ENCODE assay signal across 1 cellular context in genomic region chr3:53457068-53457467, GRCh38.
A peak's percentile ranks its signal among the peaks of the same experiment; 100 is the strongest.
TF ChIP-seq lines count a peak whose summit lies in the region.

No MANE protein-coding gene starts in this region.

TF ChIP-seq in K562, 482 proteins besides CTCF, POLR2A, EP300 and RAD21 (continued from another document):
- TF ChIP-seq ZNF507 (tag; conservative IDR thresholded peaks at IDR 0.05) (no peak), MECOM (CRISPR knock-in tag; IDR thresholded peaks at IDR 0.05) (peak; percentile 59; the same call in 1 of the 2 replicates), CEBPB (tag; IDR thresholded peaks at IDR 0.05) (peak; percentile 64), KLF16 (IDR thresholded peaks at IDR 0.05) (peak; percentile 61), ZNF766 (CRISPR knock-in tag; conservative IDR thresholded peaks at IDR 0.05) (0 out of 2 replicates have a peak, but pooled peaks have one; percentile 29), TEAD4 (IDR thresholded peaks at IDR 0.05; ENCODE audit: low read length) (peak; percentile 82), TEAD4 (CRISPR knock-in tag; IDR thresholded peaks at IDR 0.05; ENCODE audit: borderline replicate concordance) (no peak), TRIM24 (IDR thresholded peaks at IDR 0.05) (peak; percentile 58 to 81), ZNF274 (IDR thresholded peaks at IDR 0.05; ENCODE audit: borderline replicate concordance, low read depth, low read length) (no peak), CC2D1A (IDR thresholded peaks at IDR 0.05) (no peak), ZNF175 (CRISPR knock-in tag; IDR thresholded peaks at IDR 0.05; ENCODE audit: low read depth) (peak; percentile 91), MLLT1 (IDR thresholded peaks at IDR 0.05) (0 out of 4 replicates have a peak, but pooled peaks of 1 of the 2 experiments have one; percentile 23), ATF1 (CRISPR knock-in tag; IDR thresholded peaks at IDR 0.05) (no peak), ATF1 (tag; IDR thresholded peaks at IDR 0.05) (peak; percentile 34; the same call in 1 of the 2 replicates), ZBTB49 (CRISPR knock-in tag; IDR thresholded peaks at IDR 0.05; ENCODE audit: borderline replicate concordance) (no peak), HDAC2 (IDR thresholded peaks at IDR 0.05) (0 out of 2 replicates have a peak, but pooled peaks have one; percentile 50), FOXM1 (IDR thresholded peaks at IDR 0.05; ENCODE audit: low read depth) (peak; percentile 48; the same call in 1 of the 2 replicates), FOXM1 (CRISPR knock-in tag; IDR thresholded peaks at IDR 0.05; ENCODE audit: low read depth) (no peak), RNF2 (IDR thresholded peaks at IDR 0.05) (0 out of 2 replicates have a peak, but pooled peaks have one; percentile 22), NFYB (IDR thresholded peaks at IDR 0.05; ENCODE audit: extremely low read depth, insufficient read length) (no peak), RCOR1 (IDR thresholded peaks at IDR 0.05; ENCODE audit: borderline replicate concordance in 1 of 2, low read depth in 2 of 2, low read length in 2 of 2) (0 out of 4 replicates have a peak, but pooled peaks of 1 of the 2 experiments have one; percentile 13), SOX6 (IDR thresholded peaks at IDR 0.05) (peak; percentile 54; the same call in 1 of the 2 replicates), SPI1 (IDR thresholded peaks at IDR 0.05; ENCODE audit: borderline replicate concordance, low read depth, low read length) (peak; percentile 92), POLR2AphosphoS5 (IDR thresholded peaks at IDR 0.05; ENCODE audit: control insufficient read depth, insufficient read depth, low read depth, low read length) (peak; percentile 45; the same call in 1 of the 2 replicates), GABPB2 (CRISPR knock-in tag; conservative IDR thresholded peaks at IDR 0.05) (no peak), CBFA2T2 (conservative IDR thresholded peaks at IDR 0.05) (peak; percentile 63), CBX5 (IDR thresholded peaks at IDR 0.05; ENCODE audit: borderline replicate concordance, low read depth) (no peak), ATF3 (IDR thresholded peaks at IDR 0.05) (peak; percentile 24; the same call in 1 of the 2 replicates), ATF3 (CRISPR knock-in tag; conservative IDR thresholded peaks at IDR 0.05) (no peak), ZNF408 (CRISPR knock-in tag; IDR thresholded peaks at IDR 0.05; ENCODE audit: low read depth) (no peak), HNRNPK (IDR thresholded peaks at IDR 0.05; ENCODE audit: low read depth, low read length, poor library complexity, severe bottlenecking) (no peak), SMAD4 (CRISPR knock-in tag; conservative IDR thresholded peaks at IDR 0.05) (peak; percentile 45; the same call in 1 of the 2 replicates), CBFA2T3 (IDR thresholded peaks at IDR 0.05) (peak; percentile 83), TRIM25 (IDR thresholded peaks at IDR 0.05; ENCODE audit: borderline replicate concordance) (no peak), ARID1B (IDR thresholded peaks at IDR 0.05) (peak; percentile 85), SMARCE1 (IDR thresholded peaks at IDR 0.05) (peak; percentile 84; the same call in 1 of the 2 replicates), CTBP1 (IDR thresholded peaks at IDR 0.05; ENCODE audit: borderline replicate concordance) (peak; percentile 32; the same call in 1 of the 2 replicates), NCOR1 (IDR thresholded peaks at IDR 0.05) (peak; percentile 33), TAL1 (IDR thresholded peaks at IDR 0.05) (peak; percentile 84), NBN (IDR thresholded peaks at IDR 0.05; ENCODE audit: low read depth) (peak; percentile 30; the same call in 1 of the 2 replicates), HOMEZ (CRISPR knock-in tag; IDR thresholded peaks at IDR 0.05) (no peak), CEBPG (CRISPR knock-in tag; IDR thresholded peaks at IDR 0.05) (no peak), CEBPG (tag; conservative IDR thresholded peaks at IDR 0.05 in 1 of 2, IDR thresholded peaks at IDR 0.05 in 1 of 2) (peak; percentile 6 to 59; a peak in 1 of 4 replicates), ZNF384 (IDR thresholded peaks at IDR 0.05; ENCODE audit: low read depth, low read length) (peak; percentile 94), SMARCA4 (IDR thresholded peaks at IDR 0.05) (peak; percentile 82), DPF2 (IDR thresholded peaks at IDR 0.05) (peak; percentile 79), PHB2 (IDR thresholded peaks at IDR 0.05; ENCODE audit: low read depth) (peak; percentile 25; the same call in 1 of the 2 replicates), ZNF511 (CRISPR knock-in tag; IDR thresholded peaks at IDR 0.05) (no peak), JUND (IDR thresholded peaks at IDR 0.05; ENCODE audit: borderline replicate concordance, low read depth, low read length) (no peak), JUND (tag; IDR thresholded peaks at IDR 0.05; ENCODE audit: borderline replicate concordance, low read depth, low read length) (0 out of 3 replicates have a peak, but pooled peaks have one; percentile 12), CREM (IDR thresholded peaks at IDR 0.05; ENCODE audit: low read depth) (peak; percentile 59; the same call in 1 of the 2 replicates), MEIS2 (IDR thresholded peaks at IDR 0.05; ENCODE audit: partially characterized antibody) (peak; percentile 30), TCF3 (CRISPR knock-in tag; IDR thresholded peaks at IDR 0.05) (peak; percentile 77)
